ENCODE assay signal across 21 cellular contexts in genomic region chr2:16057661-16058060, GRCh38.
"Had no signal": no experiment of that assay in that cellular context is flagged by ENCODE, and none has a peak within 500 bp of the region (broad histone marks: within the 10 kb centered on the region; RNA-seq: fewer than 3 reads in every experiment).

No MANE protein-coding gene starts in this region.

- H3K4me3 Mint-ChIP-seq: IgD-negative memory B cell, T-helper 17 cell had no signal

- H3K4me3 ChIP-seq: K562, SJCRH30 had no signal

- H3K36me3 ChIP-seq: SJCRH30 had no signal

- H3K27me3 Mint-ChIP-seq: IgD-negative memory B cell, T-helper 17 cell had no signal

- FAIRE-seq: K562 had no signal

- H3K36me3 Mint-ChIP-seq: IgD-negative memory B cell had no signal

- DNase-seq: NCI-H1092; NCI-H1105 treated with DMSO at 0.1 percent for 48 hours; NCI-H1417 treated with DMSO at 0.1 percent for 48 hours; NCI-H1694 treated with DMSO at 0.1 percent for 48 hours; NCI-H1930; NCI-H2081; NCI-H2171; NCI-H226; NCI-H446; NCI-H69; NCI-H774; NK-92 treated with Interleukin-12 subunit alpha and Interleukin-12 subunit beta, amount 100 ng/mL, for 24 hours; PC-3; T-helper 1 cell; T-helper 17 cell had no signal

- ATAC-seq: K562, Panc1, PC-3, Right ventricle myocardium inferior, SK-N-SH treated with all-trans-retinoic acid at 6 μM for 48 hours, T-helper 17 cell had no signal

- H3K27me3 ChIP-seq: SJCRH30 had no signal

- H3K27ac Mint-ChIP-seq: T-helper 17 cell had no signal

- H3K27ac ChIP-seq: SJCRH30 had no signal
